Comparison of ENCODE assay signal across 21 cellular contexts in the genomic region with DNA sequence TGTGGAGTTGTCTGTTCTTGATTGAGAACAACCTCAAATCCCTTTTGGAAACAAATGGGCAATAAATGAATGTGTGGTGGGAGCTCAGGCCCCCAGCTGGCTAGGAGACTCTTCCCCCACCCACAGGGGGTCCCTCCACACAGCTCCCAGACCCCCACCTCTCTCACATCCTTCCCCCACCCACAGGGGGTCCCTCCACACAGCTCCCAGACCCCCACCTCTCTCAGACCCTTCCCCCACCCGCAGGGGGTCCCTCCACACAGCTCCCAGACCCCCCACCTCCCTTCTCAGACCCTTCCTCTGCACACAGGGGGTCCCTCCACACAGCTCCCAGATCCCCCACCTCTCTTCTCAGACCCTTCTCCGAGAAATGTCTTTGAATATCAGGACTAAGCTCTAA.
"Had no signal": no experiment of that assay in that cellular context is flagged by ENCODE, and none has a peak within 500 bp of the region (broad histone marks: within the 10 kb centered on the region; RNA-seq: fewer than 3 reads in every experiment).

No MANE protein-coding gene starts in this region.

- DNase-seq: activated CD4-positive, alpha-beta memory T cell treated with anti-CD3 and anti-CD28 coated beads, Interleukin-2, amount 10 ng/mL, durations not matched to agents 7 days and 5 days; activated CD4-positive, alpha-beta T cell treated with anti-CD3 and anti-CD28 coated beads, Interleukin-2, amount 10 ng/mL, durations not matched to agents 24 days and 14 days; activated CD4-positive, CD25-positive, alpha-beta regulatory T cell treated with anti-CD3 and anti-CD28 coated beads, Interleukin-2, amount 50 U/mL, for 72 hours; activated CD8-positive, alpha-beta memory T cell treated with anti-CD3 and anti-CD28 coated beads, Interleukin-2, amount 50 U/mL, for 48 hours; activated naive CD4-positive, alpha-beta T cell treated with Interleukin-2 at 50 U/mL for 16 hours; activated T-cell treated with anti-CD3 and anti-CD28 coated beads, Interleukin-2, amount 50 U/mL, for 4 hours; anterior cingulate cortex; effector CD8-positive, alpha-beta T cell; gastrocnemius medialis; occipital lobe; stimulated activated CD4-positive, alpha-beta T cell treated with anti-CD3 and anti-CD28 coated beads, Interleukin-4, amount 100 ng/mL, for 1 hour; stomach; T-helper 2 cell had no signal

- H3K4me3 ChIP-seq: gastrocnemius medialis, hepatocyte, lung, neural progenitor cell, stomach, tibial nerve had no signal

- H3K27me3 ChIP-seq: neural progenitor cell had no signal

- H3K4me1 ChIP-seq: gastrocnemius medialis had no signal

- H3K36me3 ChIP-seq: gastrocnemius medialis, neural progenitor cell, stomach, tibial nerve had no signal

- H3K9ac ChIP-seq: neural progenitor cell had no signal

- H3K27ac ChIP-seq: gastrocnemius medialis, hepatocyte, neural progenitor cell, stomach, tibial nerve had no signal

- ATAC-seq: activated T-cell treated with anti-CD3 and anti-CD28 coated beads, Interleukin-2, amount 50 U/mL, for 4 hours; gastrocnemius medialis; SK-N-SH treated with all-trans-retinoic acid at 6 μM for 48 hours had no signal

- H3K9me3 ChIP-seq: gastrocnemius medialis, stomach, tibial nerve had no signal

- FAIRE-seq: bronchial epithelial cell, colon, keratinocyte had no signal
